Comparison of ENCODE assay signal across 8 cellular contexts in genomic region chr9:36166150-36166927, GRCh38. TPM values are rescaled to one million over a fixed set of nuclear protein-coding genes. Genes with fewer than 3 reads are reported as not detected.
DNase-seq lines count a peak whose midpoint lies in the region; ATAC-seq and TF ChIP-seq lines count a peak whose summit lies in the region.

No MANE protein-coding gene starts in this region.

- intact Hi-C loops in uterus (cut with DNase I; ENCODE audit: low total_unique reads) = loop anchor here (10.0 kb wide), 1 partner anchor 62 kb away; no protein-coding TSS in a partner anchor

- peak; percentile 98 for ATAC-seq in T-helper 17 cell

- H3K27ac ChIP-seq in hepatocyte (no peak overlapping the region), uterus (peak overlapping the region; percentile 86 to 96)

- no peaks in the 10 kb centered on the region for H4K20me1 ChIP-seq in hepatocyte (ENCODE audit: insufficient read depth, poor library complexity, severe bottlenecking)

- H3K4me3 ChIP-seq in HAP-1 (peak overlapping the region; percentile 34), NB4 (ENCODE audit: low read depth, low read length) (no peak overlapping the region), hepatocyte (peak overlapping the region; percentile 67), uterus (peak overlapping the region; percentile 44 to 49)

- 10% methylated on average over 50 of the region's 59 CpGs for WGBS in hepatocyte (ENCODE audit: low lambda C conversion rate, missing lambda C conversion rate)

- H2AFZ ChIP-seq in hepatocyte = peak overlapping the region; percentile 86

- H3K4me1 ChIP-seq in HAP-1 (no peaks in the 10 kb centered on the region), hepatocyte (ENCODE audit: insufficient read depth) (peaks cover 20% of the 10 kb centered on the region), uterus (peaks cover 0 to 15% of the 10 kb centered on the region in 2 donors)

- H3K79me2 ChIP-seq in hepatocyte = no peaks in the 10 kb centered on the region

- H3K9me3 ChIP-seq in HAP-1 (no peaks in the 10 kb centered on the region), T-helper 17 cell (ENCODE audit: control insufficient read depth, low read length, poor library complexity, severe bottlenecking) (no peaks in the 10 kb centered on the region), hepatocyte (ENCODE audit: low read depth) (no peaks in the 10 kb centered on the region), uterus (no peaks in the 10 kb centered on the region)

- no peaks in the 10 kb centered on the region for H3K27me3 ChIP-seq in HAP-1 (ENCODE audit: low read depth)
- H3K27me3 ChIP-seq in hepatocyte = no peaks in the 10 kb centered on the region
- H3K27me3 ChIP-seq in uterus = no peaks in the 10 kb centered on the region

- TF ChIP-seq POLR2A in NB4 (IDR thresholded peaks at IDR 0.05; ENCODE audit: extremely low read depth, insufficient read length) (no peak), uterus (IDR thresholded peaks at IDR 0.05) (peak; percentile 17 to 34)

- peaks cover 15% of the 10 kb centered on the region for H3K4me1 Mint-ChIP-seq in T-helper 17 cell

- H3K9me2 ChIP-seq in hepatocyte (replicated peaks; ENCODE audit: insufficient read depth) = no peaks in the 10 kb centered on the region

- peak overlapping the region; percentile 27 for H3K27ac Mint-ChIP-seq in T-helper 17 cell

- H3K36me3 ChIP-seq in HAP-1 (replicated peaks) (no peaks in the 10 kb centered on the region), hepatocyte (replicated peaks; ENCODE audit: insufficient read depth, low read depth) (no peaks in the 10 kb centered on the region), uterus (no peaks in the 10 kb centered on the region)

- H3K4me2 ChIP-seq in hepatocyte = peak overlapping the region; percentile 92

- H3K27me3 Mint-ChIP-seq in T-helper 17 cell = peaks cover 8% of the 10 kb centered on the region

- TF ChIP-seq CTCF in NB4 (IDR thresholded peaks at IDR 0.05; ENCODE audit: low read depth, low read length) (peak; percentile 52), hepatocyte (IDR thresholded peaks at IDR 0.05; ENCODE audit: poor library complexity) (peak; percentile 94), uterus (IDR thresholded peaks at IDR 0.05) (peak; percentile 84 to 96 (median 94))

- in situ Hi-C loops in HAP-1 (cut with MboI; ENCODE audit: low sequenced_read_pairs) = loop anchor here (5.0 kb wide), 1 partner anchor 64 kb away; no protein-coding TSS in a partner anchor

- H3K36me3 Mint-ChIP-seq in T-helper 17 cell (ENCODE audit: low read depth) = peaks cover 2% of the 10 kb centered on the region

- peak overlapping the region; percentile 77 for H3K4me3 Mint-ChIP-seq in T-helper 17 cell

- DNase-seq in ELF-1 (ENCODE audit: low read depth, low spot score) = peak; percentile 94
- DNase-seq in HAP-1 (ENCODE audit: low spot score in 2 of 2) = peak; percentile 80 to 89
- peak; percentile 88 for DNase-seq in NB4 (ENCODE audit: low read depth)
- peak; percentile 78 to 85 (median 83) for DNase-seq in T-helper 17 cell
- DNase-seq in amygdala (lab: John Stamatoyannopoulos, UW) = peak in 48 of 56 donors; percentile 26 to 88 (median 68)
- peak; percentile 81 for DNase-seq in hepatocyte (ENCODE audit: low spot score)
- peak; percentile 93 for DNase-seq in retina
- DNase-seq in uterus = peak; percentile 84 to 93

RNA-seq across cellular contexts. Expression of gene CCIN, which starts 2.8 kb away (rescaled TPM):
- total RNA-seq in T-helper 17 cell (1 to 10 TPM in 1 of 2 donors, under 1 TPM in 1; 0.50 to 1.4 TPM), hepatocyte (not detected in 2 replicates), uterus (1 to 10 TPM in 2 of 4 donors, under 1 TPM in 2; 0.26 to 1.6 (median 0.99) TPM)
- polyA plus RNA-seq in hepatocyte = 0.23 TPM in 1 of 2 replicates, not detected in the other

RNA-seq across cellular contexts. Expression of gene CLTA, which starts 24.4 kb away (rescaled TPM):
- total RNA-seq in T-helper 17 cell (10 to 100 TPM; 30.3 to 43.4 TPM), hepatocyte (317 and 339 TPM in 2 replicates), uterus (100 to 1,000 TPM; 111 to 191 (median 141) TPM)
- 283 and 313 TPM in 2 replicates for polyA plus RNA-seq in hepatocyte

RNA-seq across cellular contexts. Expression of gene GLIPR2, which starts 29.8 kb away (rescaled TPM):
- total RNA-seq in T-helper 17 cell = 10 to 100 TPM; 32.5 to 51.4 TPM
- total RNA-seq in hepatocyte = 9.8 and 14.1 TPM in 2 replicates
- polyA plus RNA-seq in hepatocyte = 12.6 and 20.1 TPM in 2 replicates
- 100 to 1,000 TPM in 1 of 4 donors, 10 to 100 TPM in 3; 25.6 to 109 (median 60.8) TPM for total RNA-seq in uterus
